1 cellular context compared by ENCODE assay signal in the genomic region with DNA sequence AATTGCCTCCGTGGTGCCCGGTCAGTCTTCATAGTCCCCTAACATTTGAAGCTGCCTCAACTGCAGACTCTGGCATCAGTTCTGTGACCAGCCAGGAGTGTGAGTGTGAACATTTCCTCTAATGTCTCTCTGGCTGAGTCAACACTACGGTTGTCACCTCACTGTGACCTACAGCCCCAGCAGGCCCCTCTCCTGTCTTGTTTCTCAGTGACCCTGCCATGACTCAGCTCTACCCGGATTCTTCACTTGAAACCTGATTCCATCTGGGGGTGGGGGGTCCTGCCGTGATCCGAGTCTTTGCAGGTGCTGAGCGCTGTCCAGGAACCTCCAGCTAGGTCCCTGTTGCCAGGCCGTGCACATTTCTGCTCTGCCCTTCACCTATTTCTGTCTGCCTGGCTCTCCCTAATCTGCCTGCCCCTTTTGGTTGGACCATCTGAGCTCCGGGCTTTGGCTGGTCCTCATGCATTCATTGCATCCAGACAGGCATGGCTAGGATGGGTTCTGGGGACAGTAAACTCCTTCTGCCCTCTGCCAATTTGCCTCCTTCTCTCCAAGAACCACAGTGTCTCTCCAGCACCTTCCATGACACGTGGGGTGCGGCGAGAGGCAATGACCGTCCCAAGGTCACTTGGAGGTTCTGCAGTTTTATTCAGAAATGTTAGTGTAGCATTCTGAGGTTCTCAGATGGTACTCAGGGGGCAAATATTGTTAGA.
A peak's percentile ranks its signal among the peaks of the same experiment; 100 is the strongest.
TF ChIP-seq lines count a peak whose summit lies in the region.

No MANE protein-coding gene starts in this region.

TF ChIP-seq in HepG2, 621 proteins besides CTCF, POLR2A, EP300 and RAD21 (continued from another document and continues in another):
- TF ChIP-seq, protein P1, sequence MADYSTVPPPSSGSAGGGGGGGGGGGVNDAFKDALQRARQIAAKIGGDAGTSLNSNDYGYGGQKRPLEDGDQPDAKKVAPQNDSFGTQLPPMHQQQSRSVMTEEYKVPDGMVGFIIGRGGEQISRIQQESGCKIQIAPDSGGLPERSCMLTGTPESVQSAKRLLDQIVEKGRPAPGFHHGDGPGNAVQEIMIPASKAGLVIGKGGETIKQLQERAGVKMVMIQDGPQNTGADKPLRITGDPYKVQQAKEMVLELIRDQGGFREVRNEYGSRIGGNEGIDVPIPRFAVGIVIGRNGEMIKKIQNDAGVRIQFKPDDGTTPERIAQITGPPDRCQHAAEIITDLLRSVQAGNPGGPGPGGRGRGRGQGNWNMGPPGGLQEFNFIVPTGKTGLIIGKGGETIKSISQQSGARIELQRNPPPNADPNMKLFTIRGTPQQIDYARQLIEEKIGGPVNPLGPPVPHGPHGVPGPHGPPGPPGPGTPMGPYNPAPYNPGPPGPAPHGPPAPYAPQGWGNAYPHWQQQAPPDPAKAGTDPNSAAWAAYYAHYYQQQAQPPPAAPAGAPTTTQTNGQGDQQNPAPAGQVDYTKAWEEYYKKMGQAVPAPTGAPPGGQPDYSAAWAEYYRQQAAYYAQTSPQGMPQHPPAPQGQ (CRISPR knock-in tag; IDR thresholded peaks at IDR 0.05; ENCODE audit: borderline replicate concordance), result no peak
- no peak for TF ChIP-seq REL (CRISPR knock-in tag; conservative IDR thresholded peaks at IDR 0.05)
- no peak for TF ChIP-seq ZNF138 (CRISPR knock-in tag; IDR thresholded peaks at IDR 0.05; ENCODE audit: low read depth)
- no peak for TF ChIP-seq NFRKB (IDR thresholded peaks at IDR 0.05)
- no peak for TF ChIP-seq KDM4B (CRISPR knock-in tag; IDR thresholded peaks at IDR 0.05)
- TF ChIP-seq, protein P2, sequence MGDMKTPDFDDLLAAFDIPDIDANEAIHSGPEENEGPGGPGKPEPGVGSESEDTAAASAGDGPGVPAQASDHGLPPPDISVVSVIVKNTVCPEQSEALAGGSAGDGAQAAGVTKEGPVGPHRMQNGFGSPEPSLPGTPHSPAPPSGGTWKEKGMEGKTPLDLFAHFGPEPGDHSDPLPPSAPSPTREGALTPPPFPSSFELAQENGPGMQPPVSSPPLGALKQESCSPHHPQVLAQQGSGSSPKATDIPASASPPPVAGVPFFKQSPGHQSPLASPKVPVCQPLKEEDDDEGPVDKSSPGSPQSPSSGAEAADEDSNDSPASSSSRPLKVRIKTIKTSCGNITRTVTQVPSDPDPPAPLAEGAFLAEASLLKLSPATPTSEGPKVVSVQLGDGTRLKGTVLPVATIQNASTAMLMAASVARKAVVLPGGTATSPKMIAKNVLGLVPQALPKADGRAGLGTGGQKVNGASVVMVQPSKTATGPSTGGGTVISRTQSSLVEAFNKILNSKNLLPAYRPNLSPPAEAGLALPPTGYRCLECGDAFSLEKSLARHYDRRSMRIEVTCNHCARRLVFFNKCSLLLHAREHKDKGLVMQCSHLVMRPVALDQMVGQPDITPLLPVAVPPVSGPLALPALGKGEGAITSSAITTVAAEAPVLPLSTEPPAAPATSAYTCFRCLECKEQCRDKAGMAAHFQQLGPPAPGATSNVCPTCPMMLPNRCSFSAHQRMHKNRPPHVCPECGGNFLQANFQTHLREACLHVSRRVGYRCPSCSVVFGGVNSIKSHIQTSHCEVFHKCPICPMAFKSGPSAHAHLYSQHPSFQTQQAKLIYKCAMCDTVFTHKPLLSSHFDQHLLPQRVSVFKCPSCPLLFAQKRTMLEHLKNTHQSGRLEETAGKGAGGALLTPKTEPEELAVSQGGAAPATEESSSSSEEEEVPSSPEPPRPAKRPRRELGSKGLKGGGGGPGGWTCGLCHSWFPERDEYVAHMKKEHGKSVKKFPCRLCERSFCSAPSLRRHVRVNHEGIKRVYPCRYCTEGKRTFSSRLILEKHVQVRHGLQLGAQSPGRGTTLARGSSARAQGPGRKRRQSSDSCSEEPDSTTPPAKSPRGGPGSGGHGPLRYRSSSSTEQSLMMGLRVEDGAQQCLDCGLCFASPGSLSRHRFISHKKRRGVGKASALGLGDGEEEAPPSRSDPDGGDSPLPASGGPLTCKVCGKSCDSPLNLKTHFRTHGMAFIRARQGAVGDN (CRISPR knock-in tag; IDR thresholded peaks at IDR 0.05), result peak; percentile 82
- TF ChIP-seq PCBP2 (optimal IDR thresholded peaks at IDR 0.05; ENCODE audit: low read depth, low read length, poor library complexity, severe bottlenecking), result no peak
- TF ChIP-seq ONECUT2 (CRISPR knock-in tag; IDR thresholded peaks at IDR 0.05), result no peak
- TF ChIP-seq, protein P3, sequence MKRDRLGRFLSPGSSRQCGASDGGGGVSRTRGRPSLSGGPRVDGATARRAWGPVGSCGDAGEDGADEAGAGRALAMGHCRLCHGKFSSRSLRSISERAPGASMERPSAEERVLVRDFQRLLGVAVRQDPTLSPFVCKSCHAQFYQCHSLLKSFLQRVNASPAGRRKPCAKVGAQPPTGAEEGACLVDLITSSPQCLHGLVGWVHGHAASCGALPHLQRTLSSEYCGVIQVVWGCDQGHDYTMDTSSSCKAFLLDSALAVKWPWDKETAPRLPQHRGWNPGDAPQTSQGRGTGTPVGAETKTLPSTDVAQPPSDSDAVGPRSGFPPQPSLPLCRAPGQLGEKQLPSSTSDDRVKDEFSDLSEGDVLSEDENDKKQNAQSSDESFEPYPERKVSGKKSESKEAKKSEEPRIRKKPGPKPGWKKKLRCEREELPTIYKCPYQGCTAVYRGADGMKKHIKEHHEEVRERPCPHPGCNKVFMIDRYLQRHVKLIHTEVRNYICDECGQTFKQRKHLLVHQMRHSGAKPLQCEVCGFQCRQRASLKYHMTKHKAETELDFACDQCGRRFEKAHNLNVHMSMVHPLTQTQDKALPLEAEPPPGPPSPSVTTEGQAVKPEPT (CRISPR knock-in tag; IDR thresholded peaks at IDR 0.05; ENCODE audit: low read depth), result peak; percentile 61; the same call in 1 of the 2 replicates
- no peak; the same call in 1 of the 2 replicates for TF ChIP-seq KDM6A (CRISPR knock-in tag; IDR thresholded peaks at IDR 0.05; ENCODE audit: low read depth)
- TF ChIP-seq, protein P4, sequence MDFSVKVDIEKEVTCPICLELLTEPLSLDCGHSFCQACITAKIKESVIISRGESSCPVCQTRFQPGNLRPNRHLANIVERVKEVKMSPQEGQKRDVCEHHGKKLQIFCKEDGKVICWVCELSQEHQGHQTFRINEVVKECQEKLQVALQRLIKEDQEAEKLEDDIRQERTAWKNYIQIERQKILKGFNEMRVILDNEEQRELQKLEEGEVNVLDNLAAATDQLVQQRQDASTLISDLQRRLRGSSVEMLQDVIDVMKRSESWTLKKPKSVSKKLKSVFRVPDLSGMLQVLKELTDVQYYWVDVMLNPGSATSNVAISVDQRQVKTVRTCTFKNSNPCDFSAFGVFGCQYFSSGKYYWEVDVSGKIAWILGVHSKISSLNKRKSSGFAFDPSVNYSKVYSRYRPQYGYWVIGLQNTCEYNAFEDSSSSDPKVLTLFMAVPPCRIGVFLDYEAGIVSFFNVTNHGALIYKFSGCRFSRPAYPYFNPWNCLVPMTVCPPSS (IDR thresholded peaks at IDR 0.05), result no peak
- peak; percentile 74 for TF ChIP-seq ZNF605 (CRISPR knock-in tag; IDR thresholded peaks at IDR 0.05)
- no peak for TF ChIP-seq ZNF260 (CRISPR knock-in tag; IDR thresholded peaks at IDR 0.05; ENCODE audit: borderline replicate concordance, low read depth)
- TF ChIP-seq, protein P5, sequence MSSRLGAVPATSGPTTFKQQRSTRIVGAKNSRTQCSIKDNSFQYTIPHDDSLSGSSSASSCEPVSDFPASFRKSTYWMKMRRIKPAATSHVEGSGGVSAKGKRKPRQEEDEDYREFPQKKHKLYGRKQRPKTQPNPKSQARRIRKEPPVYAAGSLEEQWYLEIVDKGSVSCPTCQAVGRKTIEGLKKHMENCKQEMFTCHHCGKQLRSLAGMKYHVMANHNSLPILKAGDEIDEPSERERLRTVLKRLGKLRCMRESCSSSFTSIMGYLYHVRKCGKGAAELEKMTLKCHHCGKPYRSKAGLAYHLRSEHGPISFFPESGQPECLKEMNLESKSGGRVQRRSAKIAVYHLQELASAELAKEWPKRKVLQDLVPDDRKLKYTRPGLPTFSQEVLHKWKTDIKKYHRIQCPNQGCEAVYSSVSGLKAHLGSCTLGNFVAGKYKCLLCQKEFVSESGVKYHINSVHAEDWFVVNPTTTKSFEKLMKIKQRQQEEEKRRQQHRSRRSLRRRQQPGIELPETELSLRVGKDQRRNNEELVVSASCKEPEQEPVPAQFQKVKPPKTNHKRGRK (CRISPR knock-in tag; IDR thresholded peaks at IDR 0.05), result no peak
- no peak for TF ChIP-seq ZNF383 (CRISPR knock-in tag; IDR thresholded peaks at IDR 0.05; ENCODE audit: borderline replicate concordance)
- TF ChIP-seq XBP1 (CRISPR knock-in tag; IDR thresholded peaks at IDR 0.05), result no peak
- no peak for TF ChIP-seq ZBTB8A (CRISPR knock-in tag; IDR thresholded peaks at IDR 0.05; ENCODE audit: borderline replicate concordance, low read depth)
- no peak for TF ChIP-seq MBNL3 (CRISPR knock-in tag; conservative IDR thresholded peaks at IDR 0.05)
- TF ChIP-seq SRSF9 (IDR thresholded peaks at IDR 0.05; ENCODE audit: borderline replicate concordance, insufficient read depth, low read depth, low read length, poor library complexity, severe bottlenecking), result no peak
- TF ChIP-seq ZNF230 (CRISPR knock-in tag; IDR thresholded peaks at IDR 0.05), result peak; percentile 31; the same call in 1 of the 2 replicates
- TF ChIP-seq ZNF891 (CRISPR knock-in tag; IDR thresholded peaks at IDR 0.05), result no peak
- TF ChIP-seq ZSCAN31 (CRISPR knock-in tag; IDR thresholded peaks at IDR 0.05; ENCODE audit: low read depth), result no peak; the same call in 1 of the 2 replicates
- TF ChIP-seq, protein P6, sequence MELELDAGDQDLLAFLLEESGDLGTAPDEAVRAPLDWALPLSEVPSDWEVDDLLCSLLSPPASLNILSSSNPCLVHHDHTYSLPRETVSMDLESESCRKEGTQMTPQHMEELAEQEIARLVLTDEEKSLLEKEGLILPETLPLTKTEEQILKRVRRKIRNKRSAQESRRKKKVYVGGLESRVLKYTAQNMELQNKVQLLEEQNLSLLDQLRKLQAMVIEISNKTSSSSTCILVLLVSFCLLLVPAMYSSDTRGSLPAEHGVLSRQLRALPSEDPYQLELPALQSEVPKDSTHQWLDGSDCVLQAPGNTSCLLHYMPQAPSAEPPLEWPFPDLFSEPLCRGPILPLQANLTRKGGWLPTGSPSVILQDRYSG (CRISPR knock-in tag; IDR thresholded peaks at IDR 0.05), result no peak
- TF ChIP-seq ZNF780A (CRISPR knock-in tag; IDR thresholded peaks at IDR 0.05), result no peak
- 0 out of 2 replicates have a peak, but pooled peaks have one; percentile 25 for TF ChIP-seq ZNF34 (CRISPR knock-in tag; IDR thresholded peaks at IDR 0.05; ENCODE audit: borderline replicate concordance)
- no peak for TF ChIP-seq FOXP1 (IDR thresholded peaks at IDR 0.05)
- no peak for TF ChIP-seq FOXP1 (CRISPR knock-in tag; IDR thresholded peaks at IDR 0.05)
- no peak for TF ChIP-seq KDM5A (IDR thresholded peaks at IDR 0.05; ENCODE audit: borderline replicate concordance, low read length)
- no peak for TF ChIP-seq PPARG (CRISPR knock-in tag; conservative IDR thresholded peaks at IDR 0.05)
- TF ChIP-seq MEIS2 (CRISPR knock-in tag; IDR thresholded peaks at IDR 0.05), result peak; percentile 64; the same call in 1 of the 2 replicates
- no peak for TF ChIP-seq ZNF883 (CRISPR knock-in tag; IDR thresholded peaks at IDR 0.05; ENCODE audit: not compliant biosample characterization)
- no peak for TF ChIP-seq BRD4 (CRISPR knock-in tag; IDR thresholded peaks at IDR 0.05)
- TF ChIP-seq FOXJ3 (CRISPR knock-in tag; IDR thresholded peaks at IDR 0.05; ENCODE audit: borderline replicate concordance), result no peak
- TF ChIP-seq, protein P7, sequence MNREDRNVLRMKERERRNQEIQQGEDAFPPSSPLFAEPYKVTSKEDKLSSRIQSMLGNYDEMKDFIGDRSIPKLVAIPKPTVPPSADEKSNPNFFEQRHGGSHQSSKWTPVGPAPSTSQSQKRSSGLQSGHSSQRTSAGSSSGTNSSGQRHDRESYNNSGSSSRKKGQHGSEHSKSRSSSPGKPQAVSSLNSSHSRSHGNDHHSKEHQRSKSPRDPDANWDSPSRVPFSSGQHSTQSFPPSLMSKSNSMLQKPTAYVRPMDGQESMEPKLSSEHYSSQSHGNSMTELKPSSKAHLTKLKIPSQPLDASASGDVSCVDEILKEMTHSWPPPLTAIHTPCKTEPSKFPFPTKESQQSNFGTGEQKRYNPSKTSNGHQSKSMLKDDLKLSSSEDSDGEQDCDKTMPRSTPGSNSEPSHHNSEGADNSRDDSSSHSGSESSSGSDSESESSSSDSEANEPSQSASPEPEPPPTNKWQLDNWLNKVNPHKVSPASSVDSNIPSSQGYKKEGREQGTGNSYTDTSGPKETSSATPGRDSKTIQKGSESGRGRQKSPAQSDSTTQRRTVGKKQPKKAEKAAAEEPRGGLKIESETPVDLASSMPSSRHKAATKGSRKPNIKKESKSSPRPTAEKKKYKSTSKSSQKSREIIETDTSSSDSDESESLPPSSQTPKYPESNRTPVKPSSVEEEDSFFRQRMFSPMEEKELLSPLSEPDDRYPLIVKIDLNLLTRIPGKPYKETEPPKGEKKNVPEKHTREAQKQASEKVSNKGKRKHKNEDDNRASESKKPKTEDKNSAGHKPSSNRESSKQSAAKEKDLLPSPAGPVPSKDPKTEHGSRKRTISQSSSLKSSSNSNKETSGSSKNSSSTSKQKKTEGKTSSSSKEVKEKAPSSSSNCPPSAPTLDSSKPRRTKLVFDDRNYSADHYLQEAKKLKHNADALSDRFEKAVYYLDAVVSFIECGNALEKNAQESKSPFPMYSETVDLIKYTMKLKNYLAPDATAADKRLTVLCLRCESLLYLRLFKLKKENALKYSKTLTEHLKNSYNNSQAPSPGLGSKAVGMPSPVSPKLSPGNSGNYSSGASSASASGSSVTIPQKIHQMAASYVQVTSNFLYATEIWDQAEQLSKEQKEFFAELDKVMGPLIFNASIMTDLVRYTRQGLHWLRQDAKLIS (CRISPR knock-in tag; IDR thresholded peaks at IDR 0.05), result no peak
- no peak for TF ChIP-seq ZNF549 (CRISPR knock-in tag; IDR thresholded peaks at IDR 0.05)
- no peak for TF ChIP-seq NFYC (CRISPR knock-in tag; IDR thresholded peaks at IDR 0.05)
- TF ChIP-seq ATF7 (IDR thresholded peaks at IDR 0.05), result no peak
- peak; percentile 29; the same call in 1 of the 2 replicates for TF ChIP-seq ATF7 (CRISPR knock-in tag; IDR thresholded peaks at IDR 0.05)
- no peak for TF ChIP-seq PCBP1 (IDR thresholded peaks at IDR 0.05; ENCODE audit: borderline replicate concordance, low read depth, low read length)
- 0 out of 2 replicates have a peak, but pooled peaks have one; percentile 38 for TF ChIP-seq ZNF33B (CRISPR knock-in tag; IDR thresholded peaks at IDR 0.05)
- TF ChIP-seq MEIS1 (CRISPR knock-in tag; IDR thresholded peaks at IDR 0.05; ENCODE audit: borderline replicate concordance), result peak; percentile 42; the same call in 1 of the 2 replicates
- TF ChIP-seq, protein P8, sequence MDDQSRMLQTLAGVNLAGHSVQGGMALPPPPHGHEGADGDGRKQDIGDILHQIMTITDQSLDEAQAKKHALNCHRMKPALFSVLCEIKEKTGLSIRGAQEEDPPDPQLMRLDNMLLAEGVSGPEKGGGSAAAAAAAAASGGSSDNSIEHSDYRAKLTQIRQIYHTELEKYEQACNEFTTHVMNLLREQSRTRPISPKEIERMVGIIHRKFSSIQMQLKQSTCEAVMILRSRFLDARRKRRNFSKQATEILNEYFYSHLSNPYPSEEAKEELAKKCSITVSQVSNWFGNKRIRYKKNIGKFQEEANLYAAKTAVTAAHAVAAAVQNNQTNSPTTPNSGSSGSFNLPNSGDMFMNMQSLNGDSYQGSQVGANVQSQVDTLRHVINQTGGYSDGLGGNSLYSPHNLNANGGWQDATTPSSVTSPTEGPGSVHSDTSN (CRISPR knock-in tag; IDR thresholded peaks at IDR 0.05; ENCODE audit: borderline replicate concordance), result no peak
- no peak for TF ChIP-seq ZNF557 (CRISPR knock-in tag; IDR thresholded peaks at IDR 0.05)
